In genomic region chrX:124087000-124087746, GRCh38 we compare ENCODE assay signal across 16 cellular contexts.
DNase-seq lines count a peak whose midpoint lies in the region; ATAC-seq and TF ChIP-seq lines count a peak whose summit lies in the region.
"Had no signal": no experiment of that assay in that cellular context is flagged by ENCODE, and none has a peak within 500 bp of the region (broad histone marks: within the 10 kb centered on the region; RNA-seq: fewer than 3 reads in every experiment).

No MANE protein-coding gene starts in this region.

- no peak for DNase-seq in activated naive CD4-positive, alpha-beta T cell treated with anti-CD3 and anti-CD28 coated beads for 36 hours
- DNase-seq in activated naive CD4-positive, alpha-beta T cell treated with anti-CD3 and anti-CD28 coated beads, Interleukin-2, amount 50 U/mL, for 16 hours, result no peak
- DNase-seq in T-cell, result no peak
- DNase-seq in activated naive CD8-positive, alpha-beta T cell treated with anti-CD3 and anti-CD28 coated beads for 36 hours, result no peak
- no peak for DNase-seq in psoas muscle
- no peak for DNase-seq in foreskin keratinocyte
- DNase-seq: BE2C, EL, MG63, NCI-H1105 treated with DMSO at 0.1 percent for 48 hours, NCI-H187 treated with DMSO at 0.1 percent for 48 hours, NCI-H446, PC-9 had no signal

- TF ChIP-seq CTCF in psoas muscle (IDR thresholded peaks at IDR 0.05) (no peak), foreskin keratinocyte (conservative IDR thresholded peaks at IDR 0.05) (no peak)

- H3K4me1 ChIP-seq in psoas muscle (no peaks in the 10 kb centered on the region), foreskin keratinocyte (no peaks in the 10 kb centered on the region)
- H3K4me1 ChIP-seq: BE2C had no signal

- H3K9me3 ChIP-seq in psoas muscle, result no peaks in the 10 kb centered on the region
- H3K9me3 ChIP-seq: BE2C, MG63 had no signal

- ATAC-seq in T-cell (replicated peaks in 1 of 4), result peak in 1 of 4 experiments; percentile 18
- ATAC-seq in psoas muscle, result peak; percentile 28 to 75 (median 62)
- ATAC-seq in foreskin keratinocyte, result no peak
- ATAC-seq in HG03354 (IDR thresholded peaks at IDR 0.05; ENCODE audit: poor library complexity, severe bottlenecking, unreplicated experiment), result no peak
- ATAC-seq: HepG2 had no signal

- H3K27ac ChIP-seq in psoas muscle (no peak overlapping the region), foreskin keratinocyte (no peak overlapping the region)
- H3K27ac ChIP-seq: KMS-11, PC-9 had no signal

- CTCF ChIA-PET in activated naive CD4-positive, alpha-beta T cell treated with anti-CD3 and anti-CD28 coated beads for 36 hours (lab: Charles Lee), result interaction anchor here (0.6 to 1.2 kb wide), 4 partner anchors 23 to 254 kb away, joined by 3 to 5 read pairs (median 3); no protein-coding TSS in a partner anchor
- CTCF ChIA-PET in T-cell (lab: Charles Lee), result interaction anchor here in 1 of 2 donors (0.6 to 1.4 kb wide), 2 partner anchors 10 to 110 kb away, joined by 5 read pairs; no protein-coding TSS in a partner anchor

- H3K27me3 Mint-ChIP-seq in activated naive CD4-positive, alpha-beta T cell treated with anti-CD3 and anti-CD28 coated beads for 36 hours (ENCODE audit: low read depth), result no peaks in the 10 kb centered on the region
- peaks cover 0 to 6% of the 10 kb centered on the region in 2 donors for H3K27me3 Mint-ChIP-seq in T-cell
- H3K27me3 Mint-ChIP-seq in activated naive CD8-positive, alpha-beta T cell treated with anti-CD3 and anti-CD28 coated beads for 36 hours, result no peaks in the 10 kb centered on the region

- 27 to 42% (median 38%) methylated on average over 6 of the region's 6 CpGs for WGBS in psoas muscle, 3 donors

- H3K27ac Mint-ChIP-seq in activated naive CD4-positive, alpha-beta T cell treated with anti-CD3 and anti-CD28 coated beads for 36 hours, result peak overlapping the region; percentile 83
- peak overlapping the region; percentile 72 to 90 for H3K27ac Mint-ChIP-seq in T-cell
- H3K27ac Mint-ChIP-seq in activated naive CD8-positive, alpha-beta T cell treated with anti-CD3 and anti-CD28 coated beads for 36 hours, result peak overlapping the region; percentile 82

- H3K4me1 Mint-ChIP-seq in activated naive CD4-positive, alpha-beta T cell treated with anti-CD3 and anti-CD28 coated beads for 36 hours (ENCODE audit: low read depth), result peaks cover 25% of the 10 kb centered on the region
- H3K4me1 Mint-ChIP-seq in T-cell, result peaks cover 21 to 38% (median 34%) of the 10 kb centered on the region in 3 donors
- H3K4me1 Mint-ChIP-seq in activated naive CD8-positive, alpha-beta T cell treated with anti-CD3 and anti-CD28 coated beads for 36 hours, result peaks cover 18% of the 10 kb centered on the region

- POLR2A ChIA-PET in T-cell (lab: Charles Lee), result interaction anchor here in 1 of 2 donors (1.0 kb wide), 1 partner anchor 125 kb away, joined by 4 read pairs; no protein-coding TSS in a partner anchor

- H3K36me3 Mint-ChIP-seq in activated naive CD4-positive, alpha-beta T cell treated with anti-CD3 and anti-CD28 coated beads for 36 hours (ENCODE audit: low read depth), result peaks cover 24% of the 10 kb centered on the region
- H3K36me3 Mint-ChIP-seq in T-cell, result peaks cover 33% of the 10 kb centered on the region
- peaks cover 30% of the 10 kb centered on the region for H3K36me3 Mint-ChIP-seq in activated naive CD8-positive, alpha-beta T cell treated with anti-CD3 and anti-CD28 coated beads for 36 hours

- peaks cover 0 to 67% of the 10 kb centered on the region in 2 donors for H3K36me3 ChIP-seq in psoas muscle (ENCODE audit: insufficient read depth in 1 of 2, low read depth in 1 of 2)

- H3K4me3 ChIP-seq in psoas muscle, result no peak overlapping the region
- H3K4me3 ChIP-seq: MG63, PC-9 had no signal

- H3K27me3 ChIP-seq in psoas muscle (ENCODE audit: insufficient read depth in 3 of 3, low read length in 2 of 3), result no peaks in the 10 kb centered on the region
- no peaks in the 10 kb centered on the region for H3K27me3 ChIP-seq in foreskin keratinocyte
- H3K27me3 ChIP-seq: BE2C, MG63 had no signal

- no peaks in the 10 kb centered on the region for H3K9me3 Mint-ChIP-seq in activated naive CD4-positive, alpha-beta T cell treated with anti-CD3 and anti-CD28 coated beads for 36 hours
- H3K9me3 Mint-ChIP-seq in T-cell, result no peaks in the 10 kb centered on the region
- no peaks in the 10 kb centered on the region for H3K9me3 Mint-ChIP-seq in activated naive CD8-positive, alpha-beta T cell treated with anti-CD3 and anti-CD28 coated beads for 36 hours

- intact Hi-C loops in activated naive CD4-positive, alpha-beta T cell treated with anti-CD3 and anti-CD28 coated beads for 36 hours (cut with micrococcal nuclease), result loop anchor here (1.0 to 5.0 kb wide), 7 partner anchors 23 to 300 kb away; no protein-coding TSS in a partner anchor
- intact Hi-C loops in psoas muscle (cut with DNase I), result no loop called here

- no peak overlapping the region for H3K4me3 Mint-ChIP-seq in activated naive CD4-positive, alpha-beta T cell treated with anti-CD3 and anti-CD28 coated beads for 36 hours
- no peak overlapping the region for H3K4me3 Mint-ChIP-seq in T-cell
- no peak overlapping the region for H3K4me3 Mint-ChIP-seq in activated naive CD8-positive, alpha-beta T cell treated with anti-CD3 and anti-CD28 coated beads for 36 hours

Comparison
In these comparisons a context has a peak if more than half of its experiments do, and no peak if none do; other contexts are left out.
1. ATAC-seq: peak in psoas muscle (4 of 4); none in foreskin keratinocyte (single experiment) and HG03354 (single experiment).
2. Peak in every context shown above with its lines, with median percentiles within 50 percentile points of each other: H3K27ac Mint-ChIP-seq.